In genomic region chr12:109981311-109981710, GRCh38 we compare ENCODE assay signal across 14 cellular contexts. TPM values are rescaled to one million over a fixed set of nuclear protein-coding genes. Genes with fewer than 3 reads are reported as not detected.
DNase-seq lines count a peak whose midpoint lies in the region; ATAC-seq lines count a peak whose summit lies in the region.
"Had no signal": no experiment of that assay in that cellular context is flagged by ENCODE, and none has a peak within 500 bp of the region (broad histone marks: within the 10 kb centered on the region; RNA-seq: fewer than 3 reads in every experiment).

No MANE protein-coding gene starts in this region.

- H2AK5ac ChIP-seq in trophoblast cell (ENCODE audit: low read length), result no peak overlapping the region

- no peak overlapping the region for H4K12ac ChIP-seq in trophoblast cell (ENCODE audit: low read depth, low read length)

- H4K8ac ChIP-seq in trophoblast cell (ENCODE audit: low read depth, low read length), result no peak overlapping the region

- H3K36me3 ChIP-seq in trophoblast cell (ENCODE audit: control insufficient read depth in 1 of 2, insufficient read depth in 2 of 2, low read length in 2 of 2), result peaks cover 25 to 26% of the 10 kb centered on the region in 2 experiments

- H3K27ac ChIP-seq in trophoblast cell (ENCODE audit: low read depth, low read length), result no peak overlapping the region
- H3K27ac ChIP-seq: dorsolateral prefrontal cortex, neural progenitor cell, right lobe of liver had no signal

- no peak for ATAC-seq in HG03045 (IDR thresholded peaks at IDR 0.05; ENCODE audit: unreplicated experiment)
- ATAC-seq: right lobe of liver had no signal

- no peak overlapping the region for H2BK5ac ChIP-seq in trophoblast cell (ENCODE audit: low read depth, low read length, poor library complexity)

- H3K27me3 Mint-ChIP-seq in activated naive CD4-positive, alpha-beta T cell treated with anti-CD3 and anti-CD28 coated beads, Interleukin-2, amount 50 U/mL, for 24 hours, result no peaks in the 10 kb centered on the region

- no peak overlapping the region for H2AFZ ChIP-seq in trophoblast cell (ENCODE audit: insufficient read depth, low read length, poor library complexity)
- H2AFZ ChIP-seq: neural progenitor cell had no signal

- no peak overlapping the region for H3K9ac ChIP-seq in trophoblast cell (ENCODE audit: low read length)
- H3K9ac ChIP-seq: neural progenitor cell had no signal

- DNase-seq in T-helper 1 cell (peak in 4 of 5 donors; percentile 25 to 57 (median 31)), NOMO-1 (lab: John Stamatoyannopoulos, UW; ENCODE audit: unreplicated experiment in 2 of 2) (no peak), C1 segment of cervical spinal cord (lab: John Stamatoyannopoulos, UW) (no peak), trophoblast cell (no peak)
- DNase-seq in activated CD4-positive, alpha-beta T cell treated with anti-CD3 and anti-CD28 coated beads, Interleukin-2, amount 50 U/mL, for 48 hours, result peak; percentile 66 to 76
- DNase-seq in stimulated activated CD4-positive, alpha-beta T cell treated with anti-CD3 and anti-CD28 coated beads, Interleukin-2, amount 100 ng/mL, for 4 hours (ENCODE audit: low read depth), result peak; percentile 53
- DNase-seq: dorsolateral prefrontal cortex, MM.1S, NCI-H2171 treated with DMSO at 0.1 percent for 48 hours, right lobe of liver had no signal

- H3K79me2 ChIP-seq in trophoblast cell (ENCODE audit: control insufficient read depth, insufficient read depth, low read length, poor library complexity), result no peaks in the 10 kb centered on the region

- no peak overlapping the region for H3K23ac ChIP-seq in trophoblast cell (ENCODE audit: low read length)

- H3K4me3 Mint-ChIP-seq in activated naive CD4-positive, alpha-beta T cell treated with anti-CD3 and anti-CD28 coated beads, Interleukin-2, amount 50 U/mL, for 24 hours, result peak overlapping the region; percentile 76
- H3K4me3 Mint-ChIP-seq: neural progenitor cell had no signal

- no peaks in the 10 kb centered on the region for H3K27me3 ChIP-seq in trophoblast cell (ENCODE audit: insufficient read depth, low read length)
- H3K27me3 ChIP-seq: dorsolateral prefrontal cortex, neural progenitor cell, right lobe of liver had no signal

- WGBS in trophoblast cell (ENCODE audit: extremely low coverage, insufficient coverage, insufficient read length), result no CpG with 5 or more reads among the region's 5 CpGs

- H4K91ac ChIP-seq in trophoblast cell (ENCODE audit: low read depth, low read length), result no peak overlapping the region

- H3K18ac ChIP-seq in trophoblast cell (ENCODE audit: low read length), result no peak overlapping the region

- H2BK120ac ChIP-seq in trophoblast cell (ENCODE audit: insufficient read depth, low read length, poor library complexity), result no peak overlapping the region

- peaks cover 55% of the 10 kb centered on the region for H3K4me1 Mint-ChIP-seq in activated naive CD4-positive, alpha-beta T cell treated with anti-CD3 and anti-CD28 coated beads, Interleukin-2, amount 50 U/mL, for 24 hours
- H3K4me1 Mint-ChIP-seq: neural progenitor cell had no signal

- no peak overlapping the region for H3K4ac ChIP-seq in trophoblast cell (ENCODE audit: low read depth, low read length)

- H3K79me1 ChIP-seq in trophoblast cell (ENCODE audit: low read length), result no peaks in the 10 kb centered on the region

- no peaks in the 10 kb centered on the region for H3K4me1 ChIP-seq in trophoblast cell (ENCODE audit: control insufficient read depth in 1 of 2, insufficient read depth in 2 of 2, low read length in 2 of 2)
- H3K4me1 ChIP-seq: neural progenitor cell, right lobe of liver had no signal

- no peak overlapping the region for H3K14ac ChIP-seq in trophoblast cell (ENCODE audit: low read length)

- H3K9me3 Mint-ChIP-seq in activated naive CD4-positive, alpha-beta T cell treated with anti-CD3 and anti-CD28 coated beads, Interleukin-2, amount 50 U/mL, for 24 hours, result peaks cover 6% of the 10 kb centered on the region
- H3K9me3 Mint-ChIP-seq: neural progenitor cell had no signal

- H3K4me3 ChIP-seq in trophoblast cell (ENCODE audit: low read depth, low read length), result no peak overlapping the region
- H3K4me3 ChIP-seq: dorsolateral prefrontal cortex, lung, neural progenitor cell, right lobe of liver had no signal

- H3K9me3 ChIP-seq in trophoblast cell (ENCODE audit: insufficient read depth, low read depth, low read length), result no peaks in the 10 kb centered on the region
- H3K9me3 ChIP-seq: right lobe of liver had no signal

- H3K4me2 ChIP-seq in trophoblast cell (ENCODE audit: low read length), result no peak overlapping the region
- H3K4me2 ChIP-seq: neural progenitor cell had no signal

- peaks cover 39% of the 10 kb centered on the region for H3K36me3 Mint-ChIP-seq in activated naive CD4-positive, alpha-beta T cell treated with anti-CD3 and anti-CD28 coated beads, Interleukin-2, amount 50 U/mL, for 24 hours

- peak overlapping the region; percentile 93 for H3K27ac Mint-ChIP-seq in activated naive CD4-positive, alpha-beta T cell treated with anti-CD3 and anti-CD28 coated beads, Interleukin-2, amount 50 U/mL, for 24 hours
- H3K27ac Mint-ChIP-seq: neural progenitor cell had no signal

- no peak overlapping the region for H2BK12ac ChIP-seq in trophoblast cell (ENCODE audit: low read length)

RNA-seq across cellular contexts. Expression of gene GIT2, which starts 14.9 kb away (rescaled TPM):
- polyA plus RNA-seq in trophoblast cell (2013), result 13.6 and 15.0 TPM in 2 replicates

RNA-seq across cellular contexts. Expression of gene ANKRD13A, which starts 17.9 kb away (rescaled TPM):
- 20.1 TPM in 2 replicates for polyA plus RNA-seq in trophoblast cell (2013)

Comparison
In these comparisons a context has a peak if more than half of its experiments do, and no peak if none do; other contexts are left out.
1. DNase-seq: peak in T-helper 1 cell (4 of 5), activated CD4-positive, alpha-beta T cell treated with anti-CD3 and anti-CD28 coated beads, Interleukin-2, amount 50 U/mL, for 48 hours (2 of 2) and stimulated activated CD4-positive, alpha-beta T cell treated with anti-CD3 and anti-CD28 coated beads, Interleukin-2, amount 100 ng/mL, for 4 hours (single experiment); none in NOMO-1 (0 of 2), C1 segment of cervical spinal cord (0 of 14) and trophoblast cell (0 of 2).